In the genomic region with DNA sequence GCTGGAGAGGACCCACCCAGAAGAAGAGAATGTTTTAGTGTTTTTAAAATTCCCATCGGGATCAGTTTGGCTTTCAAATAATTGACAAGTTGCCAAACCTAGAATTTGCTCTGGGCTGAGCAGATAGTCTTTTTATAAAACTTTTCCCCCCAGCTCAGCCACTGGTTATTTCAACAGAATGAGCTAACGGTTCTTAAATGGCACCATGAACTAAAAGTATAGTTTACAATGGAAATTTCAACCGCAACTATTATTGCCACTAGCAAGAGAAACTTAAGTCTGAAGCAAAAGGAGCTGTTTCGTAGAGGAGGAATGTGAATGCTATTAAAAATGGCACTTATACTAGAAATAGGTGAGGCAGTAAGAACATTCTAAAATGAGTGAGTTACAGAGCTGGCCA, we compare ENCODE assay signal across 20 cellular contexts. TPM values are rescaled to one million over a fixed set of nuclear protein-coding genes. Genes with fewer than 3 reads are reported as not detected.
DNase-seq lines count a peak whose midpoint lies in the region; ATAC-seq and TF ChIP-seq lines count a peak whose summit lies in the region.
"Had no signal": no experiment of that assay in that cellular context is flagged by ENCODE, and none has a peak within 500 bp of the region (broad histone marks: within the 10 kb centered on the region; RNA-seq: fewer than 3 reads in every experiment).

No MANE protein-coding gene starts in this region.

- H3K36me3 Mint-ChIP-seq in nephron (ENCODE audit: low read depth) = peaks cover 4% of the 10 kb centered on the region
- H3K36me3 Mint-ChIP-seq: natural killer cell treated with Interleukin-12 subunit alpha and Interleukin-12 subunit beta and Interleukin-15 and Interleukin-18, amount 100 ng/mL, for 72 hours; T-cell had no signal

- H3K4me1 ChIP-seq in right cardiac atrium (ENCODE audit: control insufficient read depth, insufficient read depth, low read length) = peaks cover 2% of the 10 kb centered on the region
- peaks cover 38 to 48% (median 40%) of the 10 kb centered on the region in 4 donors for H3K4me1 ChIP-seq in esophagus muscularis mucosa
- peaks cover 7% of the 10 kb centered on the region for H3K4me1 ChIP-seq in smooth muscle cell (ENCODE audit: low read depth)
- H3K4me1 ChIP-seq: prostate gland had no signal

- H3K9ac ChIP-seq in smooth muscle cell (ENCODE audit: low read depth) = no peak overlapping the region

- no peak for TF ChIP-seq CTCF in esophagus muscularis mucosa (IDR thresholded peaks at IDR 0.05)
- TF ChIP-seq CTCF in nephron (IDR thresholded peaks at IDR 0.05; ENCODE audit: unreplicated experiment in 3 of 3) = no peak
- no peak for TF ChIP-seq CTCF in smooth muscle cell (IDR thresholded peaks at IDR 0.05; ENCODE audit: borderline replicate concordance, insufficient read depth, poor library complexity, severe bottlenecking)

- WGBS in right cardiac atrium = 42% methylated on average over 4 of the region's 4 CpGs
- 77% methylated on average over 4 of the region's 4 CpGs for WGBS in esophagus muscularis mucosa
- WGBS in smooth muscle cell (ENCODE audit: low lambda C conversion rate) = 96% methylated on average over 4 of the region's 4 CpGs

- no peak overlapping the region for H2AFZ ChIP-seq in smooth muscle cell (ENCODE audit: low read depth)

- H3K4me2 ChIP-seq in smooth muscle cell = no peak overlapping the region

- DNase-seq in right cardiac atrium (no peak), Right ventricle myocardium inferior (ENCODE audit: missing footprints) (no peak), esophagus muscularis mucosa (ENCODE audit: extremely low spot score) (no peak), smooth muscle cell (lab: John Stamatoyannopoulos, UW; ENCODE audit: unreplicated experiment) (no peak), NCI-H2029 (lab: John Stamatoyannopoulos, UW) (no peak), Ammon's horn (ENCODE audit: low spot score) (no peak)
- no peak for DNase-seq in stimulated activated naive CD4-positive, alpha-beta T cell (lab: John Stamatoyannopoulos, UW)
- DNase-seq: activated CD4-positive, alpha-beta T cell treated with anti-CD3 and anti-CD28 coated beads for 36 hours; activated naive CD4-positive, alpha-beta T cell treated with anti-CD3 and anti-CD28 coated beads, Interleukin-2, amount 50 U/mL, for 16 hours; kidney glomerular epithelial cell; NCI-H1105; NCI-H2107; NCI-H510A; spleen; stimulated activated CD4-positive, alpha-beta T cell treated with anti-CD3 and anti-CD28 coated beads, Interleukin-4, amount 100 ng/mL, for 24 hours; T-cell had no signal

- H3K4me3 ChIP-seq in right cardiac atrium (ENCODE audit: low read length) (peak overlapping the region; percentile 16), esophagus muscularis mucosa (no peak overlapping the region), smooth muscle cell (no peak overlapping the region)
- H3K4me3 ChIP-seq: prostate gland, spleen had no signal

- H3K4me1 Mint-ChIP-seq in nephron = peaks cover 36% of the 10 kb centered on the region

- H3K36me3 ChIP-seq in esophagus muscularis mucosa = peaks cover 0 to 24% (median 9%) of the 10 kb centered on the region in 4 donors
- H3K36me3 ChIP-seq in smooth muscle cell (ENCODE audit: low read depth) = no peaks in the 10 kb centered on the region
- H3K36me3 ChIP-seq: prostate gland, spleen had no signal

- H4K20me1 ChIP-seq in smooth muscle cell (ENCODE audit: low read depth) = no peaks in the 10 kb centered on the region

- no peaks in the 10 kb centered on the region for H3K9me3 Mint-ChIP-seq in nephron
- H3K9me3 Mint-ChIP-seq: natural killer cell treated with Interleukin-12 subunit alpha and Interleukin-12 subunit beta and Interleukin-15 and Interleukin-18, amount 100 ng/mL, for 72 hours; T-cell had no signal

- H3K27ac ChIP-seq in right cardiac atrium (ENCODE audit: low read length) = no peak overlapping the region
- H3K27ac ChIP-seq in esophagus muscularis mucosa (replicated peaks in 1 of 4) = peak overlapping the region in 3 of 4 donors; percentile 15 to 37 (median 35)
- no peak overlapping the region for H3K27ac ChIP-seq in smooth muscle cell (ENCODE audit: low read depth)
- H3K27ac ChIP-seq: spleen had no signal

- H3K9me3 ChIP-seq in right cardiac atrium (ENCODE audit: control insufficient read depth, low read length) (no peaks in the 10 kb centered on the region), esophagus muscularis mucosa (no peaks in the 10 kb centered on the region), smooth muscle cell (replicated peaks; ENCODE audit: low read depth) (no peaks in the 10 kb centered on the region)
- H3K9me3 ChIP-seq: prostate gland, spleen had no signal

- no peaks in the 10 kb centered on the region for H3K79me2 ChIP-seq in smooth muscle cell (ENCODE audit: low read depth)

- H3K4me3 Mint-ChIP-seq in nephron = peak overlapping the region in 2 of 3 experiments; percentile 1 to 31
- H3K4me3 Mint-ChIP-seq: activated CD4-positive, alpha-beta T cell treated with anti-CD3 and anti-CD28 coated beads for 36 hours; CD14-positive monocyte; natural killer cell treated with Interleukin-12 subunit alpha and Interleukin-12 subunit beta and Interleukin-15 and Interleukin-18, amount 100 ng/mL, for 72 hours; T-cell had no signal

- no peak for ATAC-seq in right cardiac atrium
- ATAC-seq in Right ventricle myocardium inferior = no peak
- ATAC-seq: activated CD4-positive, alpha-beta T cell treated with anti-CD3 and anti-CD28 coated beads for 36 hours; natural killer cell treated with Interleukin-12 subunit alpha and Interleukin-12 subunit beta and Interleukin-15 and Interleukin-18, amount 100 ng/mL, for 72 hours; T-cell had no signal

- H3F3A ChIP-seq in smooth muscle cell (ENCODE audit: low read depth) = no peaks in the 10 kb centered on the region

- H3K27me3 Mint-ChIP-seq in nephron (ENCODE audit: low read depth) = peaks cover 38% of the 10 kb centered on the region

- intact Hi-C loops in right cardiac atrium (cut with DNase I) (no loop called here), Right ventricle myocardium inferior (cut with DNase I) (loop anchor here (5.0 kb wide), 1 partner anchor 33 kb away; no protein-coding TSS in a partner anchor), esophagus muscularis mucosa (cut with DNase I) (no loop called here)

- no peak for TF ChIP-seq EP300 in esophagus muscularis mucosa (IDR thresholded peaks at IDR 0.05)

- no peaks in the 10 kb centered on the region for H3K27me3 ChIP-seq in right cardiac atrium (ENCODE audit: control insufficient read depth, insufficient read depth)
- H3K27me3 ChIP-seq in esophagus muscularis mucosa = peaks cover 0 to 29% (median 8%) of the 10 kb centered on the region in 4 donors
- H3K27me3 ChIP-seq in smooth muscle cell (ENCODE audit: low read depth) = no peaks in the 10 kb centered on the region

- TF ChIP-seq POLR2A in esophagus muscularis mucosa (IDR thresholded peaks at IDR 0.05; ENCODE audit: low read depth) = no peak

- no peak overlapping the region for H3K27ac Mint-ChIP-seq in nephron
- H3K27ac Mint-ChIP-seq: activated CD4-positive, alpha-beta T cell treated with anti-CD3 and anti-CD28 coated beads for 36 hours; CD14-positive monocyte; natural killer cell treated with Interleukin-12 subunit alpha and Interleukin-12 subunit beta and Interleukin-15 and Interleukin-18, amount 100 ng/mL, for 72 hours; T-cell had no signal

RNA-seq across cellular contexts. Expression of a gene that starts 3.4 kb away (rescaled TPM):
- total RNA-seq in right cardiac atrium (1,000 to 10,000 TPM; 2,567 to 3,299 (median 2,969) TPM), Right ventricle myocardium inferior (515 TPM), esophagus muscularis mucosa (100 to 1,000 TPM in 2 of 4 donors, 10 to 100 TPM in 2; 94.3 to 191 (median 127) TPM), smooth muscle cell (112 and 113 TPM in 2 replicates)
- polyA plus RNA-seq in right cardiac atrium (2,307 TPM), smooth muscle cell (100 and 105 TPM in 2 replicates)
- total RNA-seq: activated CD4-positive, alpha-beta T cell treated with anti-CD3 and anti-CD28 coated beads for 36 hours; natural killer cell treated with Interleukin-12 subunit alpha and Interleukin-12 subunit beta and Interleukin-15 and Interleukin-18, amount 100 ng/mL, for 72 hours had no signal
- polyA plus RNA-seq: CD14-positive monocyte had no signal

Comparison
In these comparisons a context has a peak if more than half of its experiments do, and no peak if none do; other contexts are left out.
1. H3K27ac ChIP-seq: peak in esophagus muscularis mucosa (3 of 4); none in right cardiac atrium (single experiment) and smooth muscle cell (single experiment).